8 cellular contexts compared by ENCODE assay signal in the genomic region with DNA sequence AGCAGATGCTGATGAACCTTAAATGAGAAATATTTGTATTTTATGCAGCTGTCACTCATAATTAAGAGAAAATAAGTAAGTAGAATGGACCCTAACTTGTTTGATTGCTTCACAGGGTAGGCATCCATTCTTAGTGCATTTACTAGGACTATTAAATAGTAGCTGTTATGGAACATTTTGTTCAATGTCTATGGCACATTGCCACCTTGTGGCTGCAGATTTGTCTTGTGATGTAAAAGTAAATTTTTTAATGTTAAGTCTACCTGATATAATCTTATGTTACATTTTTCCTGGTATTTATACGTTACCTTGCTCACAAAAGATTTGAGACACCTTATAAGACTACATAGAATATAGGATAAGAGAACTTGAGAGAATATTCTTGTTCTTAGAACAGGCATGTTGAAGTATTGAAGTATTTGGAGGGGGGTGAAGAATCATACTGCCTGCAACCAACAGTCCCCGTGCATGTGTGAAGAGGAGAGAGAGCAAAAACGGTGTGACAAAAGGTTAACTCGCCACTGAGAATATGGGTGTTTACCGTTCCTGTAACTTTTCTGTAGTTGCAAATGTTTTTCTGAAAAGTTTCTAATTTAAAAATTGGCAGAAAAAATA.
DNase-seq lines count a peak whose midpoint lies in the region; ATAC-seq, FAIRE-seq and TF ChIP-seq lines count a peak whose summit lies in the region.

No MANE protein-coding gene starts in this region.

- FAIRE-seq in endometrium (lab: Jason Lieb, UNC): peak; percentile 84

- ATAC-seq in HG03159 (IDR thresholded peaks at IDR 0.05; ENCODE audit: unreplicated experiment) (no peak), GM19328 (IDR thresholded peaks at IDR 0.05; ENCODE audit: unreplicated experiment) (no peak)

- in situ Hi-C loops in SK-MEL-5 (cut with HindIII; ENCODE audit: low pct_unique_long_range_greater_than_20kb, low sequenced_read_pairs): no loop called here

- peak; percentile 56 for DNase-seq in DMS53 treated with DMSO at 0.1 percent for 48 hours (lab: John Stamatoyannopoulos, UW; ENCODE audit: unreplicated experiment)
- peak; percentile 66 for DNase-seq in SK-MEL-5 (ENCODE audit: low read depth, low spot score)
- DNase-seq in myocyte (ENCODE audit: low read depth): peak; percentile 39
- DNase-seq in activated gamma-delta T cell (lab: John Stamatoyannopoulos, UW): no peak

- peak; percentile 67 for TF ChIP-seq CTCF in LNCAP (IDR thresholded peaks at IDR 0.05)
